In genomic region chr2:64989982-64990614, GRCh38 we compare ENCODE assay signal across 8 cellular contexts. TPM values are rescaled to one million over a fixed set of nuclear protein-coding genes. Genes with fewer than 3 reads are reported as not detected.
A peak's percentile ranks its signal among the peaks of the same experiment; 100 is the strongest.
DNase-seq lines count a peak whose midpoint lies in the region; ATAC-seq and TF ChIP-seq lines count a peak whose summit lies in the region.

No MANE protein-coding gene starts in this region.

- DNase-seq in stimulated activated CD8-positive, alpha-beta memory T cell treated with anti-CD3 and anti-CD28 coated beads, Interleukin-15, amount 100 ng/mL, for 24 hours (ENCODE audit: low read depth) = peak; percentile 3
- DNase-seq in stimulated activated CD8-positive, alpha-beta memory T cell treated with anti-CD3 and anti-CD28 coated beads, Interleukin-4, amount 100 ng/mL, for 48 hours = no peak
- peak; percentile 48 for DNase-seq in NOMO-1 treated with DMSO at 0.1 percent for 48 hours (lab: John Stamatoyannopoulos, UW; ENCODE audit: unreplicated experiment)
- DNase-seq in coronary artery (ENCODE audit: low spot score) = peak; percentile 75
- no peak for DNase-seq in natural killer cell

- TF ChIP-seq CTCF in coronary artery (IDR thresholded peaks at IDR 0.05) (no peak), natural killer cell (IDR thresholded peaks at IDR 0.05) (no peak)

- H3K4me3 ChIP-seq in coronary artery = peak overlapping the region; percentile 91

- H3K27ac ChIP-seq in coronary artery = peak overlapping the region; percentile 91 to 96

- no peaks in the 10 kb centered on the region for H3K9me3 Mint-ChIP-seq in natural killer cell

- peaks cover 35 to 45% of the 10 kb centered on the region in 2 donors for H3K4me1 Mint-ChIP-seq in natural killer cell

- peak overlapping the region; percentile 57 to 68 for H3K27ac Mint-ChIP-seq in natural killer cell

- no peak for ATAC-seq in natural killer cell
- ATAC-seq in HG03571 (IDR thresholded peaks at IDR 0.05; ENCODE audit: unreplicated experiment) = no peak
- ATAC-seq in HG02610 (IDR thresholded peaks at IDR 0.05; ENCODE audit: unreplicated experiment) = no peak
- ATAC-seq in HG03457 (IDR thresholded peaks at IDR 0.05; ENCODE audit: unreplicated experiment) = no peak

- no peaks in the 10 kb centered on the region for H3K27me3 Mint-ChIP-seq in natural killer cell (ENCODE audit: low read depth in 2 of 2)

- no peaks in the 10 kb centered on the region for H3K36me3 Mint-ChIP-seq in natural killer cell

- H3K4me3 Mint-ChIP-seq in natural killer cell = peak overlapping the region; percentile 94

- intact Hi-C loops in natural killer cell (cut with micrococcal nuclease) = loop anchor here (1.0 to 5.0 kb wide), 4 partner anchors 43 to 664 kb away; no protein-coding TSS in a partner anchor

RNA-seq across cellular contexts. Expression of gene SLC1A4, which starts 0.9 kb away (rescaled TPM):
- total RNA-seq in natural killer cell = 10 to 100 TPM in 1 of 3 donors, 1 to 10 TPM in 2; 3.9 to 13.8 (median 5.6) TPM

Comparison
In these comparisons a context has a peak if more than half of its experiments do, and no peak if none do; other contexts are left out.
1. DNase-seq: peak in stimulated activated CD8-positive, alpha-beta memory T cell treated with anti-CD3 and anti-CD28 coated beads, Interleukin-15, amount 100 ng/mL, for 24 hours (single experiment), NOMO-1 treated with DMSO at 0.1 percent for 48 hours (single experiment) and coronary artery (single experiment); none in stimulated activated CD8-positive, alpha-beta memory T cell treated with anti-CD3 and anti-CD28 coated beads, Interleukin-4, amount 100 ng/mL, for 48 hours (single experiment) and natural killer cell (single experiment).